Comparison of ENCODE assay signal across 2 cellular contexts in the genomic region with DNA sequence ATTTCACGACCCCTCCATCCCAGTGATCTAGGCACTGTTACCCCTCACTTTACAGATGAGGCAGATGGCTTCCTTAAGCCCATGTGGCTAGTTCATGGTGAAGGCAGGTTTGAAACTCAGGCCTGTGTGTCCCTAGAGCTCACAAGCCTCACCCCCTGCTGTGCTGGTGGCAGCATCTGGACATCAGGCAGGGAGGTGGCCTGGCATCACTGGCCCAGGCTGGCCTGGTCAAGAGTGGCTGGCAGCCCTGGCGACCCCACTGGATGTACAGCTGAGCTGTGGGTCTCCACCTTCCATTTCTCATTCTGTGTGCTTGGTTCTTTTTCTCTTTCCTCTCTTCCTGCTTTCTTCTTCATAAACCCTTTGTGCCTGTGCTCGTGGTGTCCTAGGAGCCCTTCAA.
TF ChIP-seq lines count a peak whose summit lies in the region.

No MANE protein-coding gene starts in this region.

TF ChIP-seq in H1, 55 proteins besides CTCF, POLR2A, EP300 and RAD21:
- TF ChIP-seq CBX5 (IDR thresholded peaks at IDR 0.05; ENCODE audit: low read depth, low read length) (no peak), GABPA (IDR thresholded peaks at IDR 0.05; ENCODE audit: borderline replicate concordance, insufficient read depth, low read length) (no peak), SIN3A (conservative IDR thresholded peaks at IDR 0.05 in 1 of 2, IDR thresholded peaks at IDR 0.05 in 1 of 2; ENCODE audit: low read depth in 1 of 2, low read length in 2 of 2) (no peak)
- TF ChIP-seq, protein P1, sequence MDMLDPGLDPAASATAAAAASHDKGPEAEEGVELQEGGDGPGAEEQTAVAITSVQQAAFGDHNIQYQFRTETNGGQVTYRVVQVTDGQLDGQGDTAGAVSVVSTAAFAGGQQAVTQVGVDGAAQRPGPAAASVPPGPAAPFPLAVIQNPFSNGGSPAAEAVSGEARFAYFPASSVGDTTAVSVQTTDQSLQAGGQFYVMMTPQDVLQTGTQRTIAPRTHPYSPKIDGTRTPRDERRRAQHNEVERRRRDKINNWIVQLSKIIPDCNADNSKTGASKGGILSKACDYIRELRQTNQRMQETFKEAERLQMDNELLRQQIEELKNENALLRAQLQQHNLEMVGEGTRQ (IDR thresholded peaks at IDR 0.05; ENCODE audit: low read length), result no peak

TF ChIP-seq in HepG2, 621 proteins besides CTCF, POLR2A, EP300 and RAD21:
- TF ChIP-seq SAP130 (CRISPR knock-in tag; IDR thresholded peaks at IDR 0.05; ENCODE audit: low read depth), result no peak
- TF ChIP-seq ZNF775 (CRISPR knock-in tag; IDR thresholded peaks at IDR 0.05; ENCODE audit: borderline replicate concordance), result no peak
- TF ChIP-seq KDM1A (CRISPR knock-in tag; IDR thresholded peaks at IDR 0.05), result no peak
- TF ChIP-seq TAF15 (IDR thresholded peaks at IDR 0.05; ENCODE audit: low read depth, low read length, poor library complexity, severe bottlenecking), result no peak
- no peak for TF ChIP-seq ZNF24 (IDR thresholded peaks at IDR 0.05)
- no peak for TF ChIP-seq THYN1 (CRISPR knock-in tag; IDR thresholded peaks at IDR 0.05; ENCODE audit: borderline replicate concordance, low read depth)
- TF ChIP-seq MAF1 (CRISPR knock-in tag; IDR thresholded peaks at IDR 0.05; ENCODE audit: borderline replicate concordance), result no peak
- no peak for TF ChIP-seq DPF2 (CRISPR knock-in tag; IDR thresholded peaks at IDR 0.05; ENCODE audit: borderline replicate concordance, low read depth)
- TF ChIP-seq, protein P2, sequence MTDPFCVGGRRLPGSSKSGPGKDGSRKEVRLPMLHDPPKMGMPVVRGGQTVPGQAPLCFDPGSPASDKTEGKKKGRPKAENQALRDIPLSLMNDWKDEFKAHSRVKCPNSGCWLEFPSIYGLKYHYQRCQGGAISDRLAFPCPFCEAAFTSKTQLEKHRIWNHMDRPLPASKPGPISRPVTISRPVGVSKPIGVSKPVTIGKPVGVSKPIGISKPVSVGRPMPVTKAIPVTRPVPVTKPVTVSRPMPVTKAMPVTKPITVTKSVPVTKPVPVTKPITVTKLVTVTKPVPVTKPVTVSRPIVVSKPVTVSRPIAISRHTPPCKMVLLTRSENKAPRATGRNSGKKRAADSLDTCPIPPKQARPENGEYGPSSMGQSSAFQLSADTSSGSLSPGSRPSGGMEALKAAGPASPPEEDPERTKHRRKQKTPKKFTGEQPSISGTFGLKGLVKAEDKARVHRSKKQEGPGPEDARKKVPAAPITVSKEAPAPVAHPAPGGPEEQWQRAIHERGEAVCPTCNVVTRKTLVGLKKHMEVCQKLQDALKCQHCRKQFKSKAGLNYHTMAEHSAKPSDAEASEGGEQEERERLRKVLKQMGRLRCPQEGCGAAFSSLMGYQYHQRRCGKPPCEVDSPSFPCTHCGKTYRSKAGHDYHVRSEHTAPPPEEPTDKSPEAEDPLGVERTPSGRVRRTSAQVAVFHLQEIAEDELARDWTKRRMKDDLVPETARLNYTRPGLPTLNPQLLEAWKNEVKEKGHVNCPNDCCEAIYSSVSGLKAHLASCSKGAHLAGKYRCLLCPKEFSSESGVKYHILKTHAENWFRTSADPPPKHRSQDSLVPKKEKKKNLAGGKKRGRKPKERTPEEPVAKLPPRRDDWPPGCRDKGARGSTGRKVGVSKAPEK (CRISPR knock-in tag; IDR thresholded peaks at IDR 0.05; ENCODE audit: borderline replicate concordance), result no peak
- TF ChIP-seq JUN (CRISPR knock-in tag; IDR thresholded peaks at IDR 0.05), result no peak
- TF ChIP-seq TAF1 (CRISPR knock-in tag; IDR thresholded peaks at IDR 0.05), result no peak
TF ChIP-seq in HepG2: peak in this region for 0.
